ENCODE assay signal across 23 cellular contexts in the genomic region with DNA sequence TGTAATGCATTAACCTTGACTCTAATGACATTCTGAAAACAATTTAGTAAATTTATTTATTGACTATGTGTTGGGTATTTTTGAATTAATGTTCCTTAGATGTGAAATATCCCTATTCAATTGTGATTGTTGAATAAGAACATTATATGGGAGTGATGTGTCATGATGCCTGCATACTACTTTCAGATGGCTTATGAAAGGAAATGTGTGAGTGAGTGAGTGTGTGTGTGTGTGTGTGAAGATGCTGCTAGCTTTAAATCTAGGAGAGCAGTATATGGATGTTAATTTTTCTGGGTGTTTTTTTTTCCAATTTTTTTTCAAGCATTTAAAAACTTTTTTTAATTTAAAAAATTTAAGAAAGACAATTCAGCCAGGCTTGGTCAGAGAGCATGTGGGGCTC. TPM values are rescaled to one million over a fixed set of nuclear protein-coding genes. Genes with fewer than 3 reads are reported as not detected.
A peak's percentile ranks its signal among the peaks of the same experiment; 100 is the strongest.
DNase-seq lines count a peak whose midpoint lies in the region; ATAC-seq and TF ChIP-seq lines count a peak whose summit lies in the region.
"Had no signal": no experiment of that assay in that cellular context is flagged by ENCODE, and none has a peak within 500 bp of the region (broad histone marks: within the 10 kb centered on the region; RNA-seq: fewer than 3 reads in every experiment).

No MANE protein-coding gene starts in this region.

- H4K20me1 ChIP-seq in HCT116 (ENCODE audit: insufficient read depth) (no peaks in the 10 kb centered on the region), GM23338 (replicated peaks; ENCODE audit: insufficient read depth) (no peaks in the 10 kb centered on the region)

- no peaks in the 10 kb centered on the region for H3K27me3 Mint-ChIP-seq in GM23338 (ENCODE audit: insufficient read depth, low read depth, poor library complexity)

- no peak for TF ChIP-seq CTCF in HCT116 (IDR thresholded peaks at IDR 0.05 in 2 of 3, conservative IDR thresholded peaks at IDR 0.05 in 1 of 3; ENCODE audit: borderline replicate concordance in 1 of 3, insufficient read depth in 1 of 3, low read depth in 2 of 3, low read length in 2 of 3)
- no peak for TF ChIP-seq CTCF in testis (IDR thresholded peaks at IDR 0.05)
- no peak for TF ChIP-seq CTCF in GM23338 (conservative IDR thresholded peaks at IDR 0.05; ENCODE audit: low read depth in 2 of 2)

- no peaks in the 10 kb centered on the region for H3K4me1 Mint-ChIP-seq in GM23338

- H3K9me3 ChIP-seq in HCT116 (ENCODE audit: control insufficient read depth in 1 of 2, insufficient read depth in 1 of 2, low read depth in 1 of 2, low read length in 2 of 2) (no peaks in the 10 kb centered on the region), testis (no peaks in the 10 kb centered on the region)
- H3K9me3 ChIP-seq: HAP-1 had no signal

- H3K36me3 ChIP-seq in HCT116 (ENCODE audit: control insufficient read depth in 1 of 2, insufficient read depth in 2 of 2, low read length in 2 of 2) (no peaks in the 10 kb centered on the region), testis (ENCODE audit: low read depth, missing control alignments) (no peaks in the 10 kb centered on the region), GM23338 (ENCODE audit: insufficient read depth) (no peaks in the 10 kb centered on the region)
- H3K36me3 ChIP-seq: HAP-1 had no signal

- no peaks in the 10 kb centered on the region for H3K27me3 ChIP-seq in HCT116 (ENCODE audit: insufficient read depth, low read length)
- H3K27me3 ChIP-seq in testis: no peaks in the 10 kb centered on the region
- no peaks in the 10 kb centered on the region for H3K27me3 ChIP-seq in GM23338 (ENCODE audit: insufficient read depth)

- no peaks in the 10 kb centered on the region for H3K36me3 Mint-ChIP-seq in GM23338 (ENCODE audit: low read depth)

- H3K79me2 ChIP-seq in HCT116 (ENCODE audit: insufficient read depth, low read length) (no peaks in the 10 kb centered on the region), GM23338 (replicated peaks; ENCODE audit: insufficient read depth) (no peaks in the 10 kb centered on the region)

- no peak for TF ChIP-seq POLR2A in HCT116 (IDR thresholded peaks at IDR 0.05; ENCODE audit: borderline replicate concordance, extremely low read depth, insufficient read depth, insufficient read length)
- no peak for TF ChIP-seq POLR2A in testis (IDR thresholded peaks at IDR 0.05)

- TF ChIP-seq RAD21 in HCT116 (IDR thresholded peaks at IDR 0.05; ENCODE audit: low read depth): no peak

- RAD21 ChIA-PET in HCT116 (lab: Charles Lee; ENCODE audit: low non-redundant PET in 1 of 2, low total read pairs in 2 of 2, uncharacterized antibody in 2 of 2, unreplicated experiment in 2 of 2): no interaction called here

- no peak overlapping the region for H3K4me3 Mint-ChIP-seq in GM23338

- H2AFZ ChIP-seq in HCT116 (ENCODE audit: low read depth, low read length, poor library complexity, severe bottlenecking): peak overlapping the region; percentile 52
- H2AFZ ChIP-seq in GM23338: no peak overlapping the region

- H3K27ac ChIP-seq in HCT116 (ENCODE audit: low read depth, low read length): no peak overlapping the region
- H3K27ac ChIP-seq in testis: peak overlapping the region; percentile 53 to 73
- no peak overlapping the region for H3K27ac ChIP-seq in GM23338 (ENCODE audit: low read depth)
- H3K27ac ChIP-seq: C4-2B had no signal

- no peak overlapping the region for H3K9ac ChIP-seq in HCT116 (ENCODE audit: low read length)

- POLR2A ChIA-PET in HCT116 (lab: Charles Lee): no interaction called here

- no peak for DNase-seq in HCT116 (ENCODE audit: low read depth, low spot score)
- DNase-seq in RPMI7951 (ENCODE audit: low read depth): peak; percentile 57
- peak; percentile 47 for DNase-seq in fibroblast of peridontal ligament (ENCODE audit: extremely low read depth)
- DNase-seq in testis: no peak
- DNase-seq in NCI-H82 (lab: John Stamatoyannopoulos, UW): no peak
- no peak for DNase-seq in GM23338 (ENCODE audit: low spot score)
- DNase-seq in stimulated activated CD4-positive, alpha-beta T cell treated with anti-CD3 and anti-CD28 coated beads, Interleukin-4, amount 100 ng/mL, for 24 hours: no peak
- DNase-seq: ACHN, AML-193, DMS79, Karpas-422, MM.1S, NCI-H1092, NCI-H146, NCI-H2081 treated with DMSO at 0.1 percent for 48 hours, NCI-H510A, NCI-H748 treated with DMSO at 0.1 percent for 48 hours, SIG-M5, T-helper 1 cell had no signal

- H3K27ac Mint-ChIP-seq in GM23338: no peak overlapping the region

- H3K9me2 ChIP-seq in HCT116 (ENCODE audit: insufficient read depth): no peaks in the 10 kb centered on the region
- peaks cover 6% of the 10 kb centered on the region; the same call in 1 of the 2 replicates for H3K9me2 ChIP-seq in GM23338 (ENCODE audit: insufficient read depth)

- intact Hi-C loops in HCT116 (cut with micrococcal nuclease): no loop called here
- intact Hi-C loops in testis (cut with DNase I; ENCODE audit: low total_unique reads): no loop called here

- H3F3A ChIP-seq in GM23338 (replicated peaks; ENCODE audit: low read depth): no peaks in the 10 kb centered on the region

- H3K4me3 ChIP-seq in HCT116 (replicated peaks in 1 of 2; ENCODE audit: low read depth in 1 of 2, low read length in 2 of 2) (no peak overlapping the region), testis (no peak overlapping the region), GM23338 (no peak overlapping the region)
- H3K4me3 ChIP-seq: HAP-1 had no signal

- CTCF ChIA-PET in HCT116 (lab: Charles Lee): no interaction called here

- H3K4me1 ChIP-seq in HCT116 (ENCODE audit: control insufficient read depth in 1 of 2, insufficient read depth in 2 of 2, low read length in 2 of 2) (peaks cover 0 to 14% of the 10 kb centered on the region in 2 experiments; a peak in 2 of 4 replicates), testis (peaks cover 31% of the 10 kb centered on the region), GM23338 (ENCODE audit: insufficient read depth) (no peaks in the 10 kb centered on the region)
- H3K4me1 ChIP-seq: HAP-1 had no signal

- BruUV-seq in HCT116 (replicated peaks; lab: Mats Ljungman, UMichigan): no TSS peak

- no peaks in the 10 kb centered on the region for H3K9me3 Mint-ChIP-seq in GM23338

- no peak for ATAC-seq in HCT116
- no peak for ATAC-seq in GM23338
- ATAC-seq in HG02642 (IDR thresholded peaks at IDR 0.05; ENCODE audit: poor library complexity, unreplicated experiment): no peak

- H3K4me2 ChIP-seq in HCT116 (ENCODE audit: low read length) (no peak overlapping the region), GM23338 (no peak overlapping the region)

TF ChIP-seq in HCT116, 20 proteins besides CTCF, POLR2A, EP300 and RAD21 (continues in another document):
- TF ChIP-seq EGR1 (IDR thresholded peaks at IDR 0.05; ENCODE audit: low read depth): no peak
- no peak for TF ChIP-seq ZBTB33 (IDR thresholded peaks at IDR 0.05; ENCODE audit: extremely low read depth, insufficient replicate concordance, low read length)
- TF ChIP-seq MAX (IDR thresholded peaks at IDR 0.05): no peak
- no peak for TF ChIP-seq POLR2AphosphoS5 (IDR thresholded peaks at IDR 0.05; ENCODE audit: low read depth, low read length)

TF ChIP-seq in GM23338, 12 proteins besides CTCF, POLR2A, EP300 and RAD21 (continues in another document):
- TF ChIP-seq REST (IDR thresholded peaks at IDR 0.05; ENCODE audit: unreplicated experiment) (no peak), EZH2 (IDR thresholded peaks at IDR 0.05; ENCODE audit: low read depth, unreplicated experiment) (no peak), POLR2AphosphoS5 (IDR thresholded peaks at IDR 0.05; ENCODE audit: low read depth) (no peak), EZH2phosphoT487 (IDR thresholded peaks at IDR 0.05; ENCODE audit: unreplicated experiment) (no peak), NANOG (IDR thresholded peaks at IDR 0.05; ENCODE audit: borderline replicate concordance) (no peak)
- TF ChIP-seq, protein P1, sequence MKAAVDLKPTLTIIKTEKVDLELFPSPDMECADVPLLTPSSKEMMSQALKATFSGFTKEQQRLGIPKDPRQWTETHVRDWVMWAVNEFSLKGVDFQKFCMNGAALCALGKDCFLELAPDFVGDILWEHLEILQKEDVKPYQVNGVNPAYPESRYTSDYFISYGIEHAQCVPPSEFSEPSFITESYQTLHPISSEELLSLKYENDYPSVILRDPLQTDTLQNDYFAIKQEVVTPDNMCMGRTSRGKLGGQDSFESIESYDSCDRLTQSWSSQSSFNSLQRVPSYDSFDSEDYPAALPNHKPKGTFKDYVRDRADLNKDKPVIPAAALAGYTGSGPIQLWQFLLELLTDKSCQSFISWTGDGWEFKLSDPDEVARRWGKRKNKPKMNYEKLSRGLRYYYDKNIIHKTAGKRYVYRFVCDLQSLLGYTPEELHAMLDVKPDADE (IDR thresholded peaks at IDR 0.05): no peak

RNA-seq across cellular contexts. Expression of gene NT5E, which starts 32.5 kb away (rescaled TPM):
- total RNA-seq in HCT116 (2021; ENCODE audit: unreplicated experiment) (68.2 TPM), testis (10 to 100 TPM; 32.4 to 33.8 TPM)
- polyA plus RNA-seq in HCT116 (2012): 86.0 and 100 TPM in 2 replicates
- 395 and 427 TPM in 2 replicates for total RNA-seq in RPMI7951 (2014; rRNA removed; shearing (Covaris generic))
- polyA plus RNA-seq in testis (ENCODE audit: insufficient read depth, low read depth, low replicate concordance) (32.3 TPM), GM23338 (2016; fragmentation: Nextera tagmentation; extraction: Ambion mirVana) (0.18 and 0.23 TPM in 2 replicates)
- 0.50 and 1.5 TPM in 2 replicates for total RNA-seq in GM23338 (2014; rRNA removed; shearing (Covaris generic))
- total RNA-seq: OCI-LY7 had no signal

Comparison
In these comparisons a context has a peak if more than half of its experiments do, and no peak if none do; other contexts are left out.
1. DNase-seq: peak in RPMI7951 (single experiment) and fibroblast of peridontal ligament (single experiment); none in HCT116 (single experiment), testis (single experiment), NCI-H82 (single experiment), GM23338 (single experiment) and stimulated activated CD4-positive, alpha-beta T cell treated with anti-CD3 and anti-CD28 coated beads, Interleukin-4, amount 100 ng/mL, for 24 hours (single experiment).
2. H3K27ac ChIP-seq: peak in testis (2 of 2); none in HCT116 (single experiment) and GM23338 (single experiment).
3. RNA of gene NT5E, which starts 32.5 kb away (total RNA-seq): 395 to 427 TPM in RPMI7951, 68.2 TPM in HCT116 (single experiment) and 32.4 to 33.8 TPM in testis; 0.50 to 1.5 TPM in GM23338; every median in the first group is over 10 times any median in the second.